In the genomic region with DNA sequence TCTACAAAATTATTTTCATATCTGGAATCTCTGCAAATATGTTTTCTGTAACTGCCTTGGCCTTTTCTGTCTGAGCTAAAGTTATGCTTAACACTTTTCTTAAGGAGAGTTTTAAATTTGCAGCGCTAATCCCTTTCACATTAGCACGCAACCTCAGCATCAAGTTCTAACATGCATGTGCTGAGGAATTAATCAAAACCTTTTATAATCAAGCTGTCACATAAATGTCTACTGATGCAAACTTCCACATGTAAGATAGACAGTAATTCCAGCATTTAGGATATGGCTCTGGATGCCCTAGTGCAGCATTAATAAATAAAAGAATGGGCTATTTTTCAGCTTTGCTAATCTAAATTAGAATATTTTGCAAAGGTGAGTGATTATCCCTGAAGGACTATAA, we compare ENCODE assay signal across 30 cellular contexts. TPM values are rescaled to one million over a fixed set of nuclear protein-coding genes. Genes with fewer than 3 reads are reported as not detected.
"Had no signal": no experiment of that assay in that cellular context is flagged by ENCODE, and none has a peak within 500 bp of the region (broad histone marks: within the 10 kb centered on the region; RNA-seq: fewer than 3 reads in every experiment).

No MANE protein-coding gene starts in this region.

- H3K36me3 ChIP-seq: adrenal gland, cardiac muscle cell, colonic mucosa, esophagus squamous epithelium, WERI-Rb-1 had no signal

- H3K4me1 ChIP-seq: adrenal gland, body of pancreas, colonic mucosa had no signal

- DNase-seq: activated B cell treated with CpG ODN at 0.5 μM for 24 hours; activated CD4-positive, alpha-beta T cell treated with anti-CD3 and anti-CD28 coated beads for 48 hours; activated CD4-positive, alpha-beta T cell treated with anti-CD3 and anti-CD28 coated beads, Interleukin-2, amount 50 U/mL, for 1 hour; activated CD4-positive, alpha-beta T cell treated with anti-CD3 and anti-CD28 coated beads, Interleukin-2, amount 50 U/mL, for 48 hours; activated CD8-positive, alpha-beta memory T cell treated with anti-CD3 and anti-CD28 coated beads for 24 hours; activated CD8-positive, alpha-beta T cell treated with anti-CD3 and anti-CD28 coated beads for 36 hours; activated effector memory CD4-positive, alpha-beta T cell treated with anti-CD3 and anti-CD28 coated beads, Interleukin-2, amount 50 U/mL, for 16 hours; activated naive CD4-positive, alpha-beta T cell treated with anti-CD3 and anti-CD28 coated beads for 36 hours; activated naive CD8-positive, alpha-beta T cell treated with anti-CD3 and anti-CD28 coated beads for 36 hours; activated naive CD8-positive, alpha-beta T cell treated with anti-CD3 and anti-CD28 coated beads, Interleukin-2, amount 50 U/mL, for 24 hours; activated T-cell treated with anti-CD3 and anti-CD28 coated beads, Interleukin-2, amount 50 U/mL, for 4 hours; adrenal gland; amygdala; aorta; body of pancreas; central memory CD4-positive, alpha-beta T cell; cerebellar nuclear complex; colonic mucosa; effector CD8-positive, alpha-beta T cell; erythroblast; esophagus squamous epithelium; T-helper 1 cell; T-helper 17 cell; T1000; WERI-Rb-1 had no signal

- ATAC-seq: activated CD4-positive, CD25-positive, alpha-beta regulatory T cell treated with anti-CD3 and anti-CD28 coated beads, Interleukin-2, amount 50 U/mL, for 24 hours; activated CD8-positive, alpha-beta T cell treated with anti-CD3 and anti-CD28 coated beads for 36 hours; activated naive CD8-positive, alpha-beta T cell treated with anti-CD3 and anti-CD28 coated beads, Interleukin-2, amount 50 U/mL, for 24 hours; activated T-cell treated with anti-CD3 and anti-CD28 coated beads, Interleukin-2, amount 50 U/mL, for 4 hours; body of pancreas; T-helper 17 cell had no signal

- H3K27me3 ChIP-seq: adrenal gland, body of pancreas, cardiac muscle cell, colonic mucosa, esophagus squamous epithelium had no signal

- H3K27ac ChIP-seq: adrenal gland, body of pancreas, cardiac muscle cell, colonic mucosa, esophagus squamous epithelium, WERI-Rb-1 had no signal

- H3K4me3 ChIP-seq: adrenal gland, body of pancreas, cardiac muscle cell, colonic mucosa, esophagus squamous epithelium had no signal

- FAIRE-seq: endometrium, endothelial cell of umbilical vein, frontal cortex had no signal

- H3K9me3 ChIP-seq: adrenal gland, body of pancreas, colonic mucosa had no signal

RNA-seq across cellular contexts. Expression of a gene that starts 17.5 kb away (rescaled TPM):
- total RNA-seq: body of pancreas had no signal
